1 cellular context compared by ENCODE assay signal in genomic region chr16:30747799-30748633, GRCh38.
TF ChIP-seq lines count a peak whose summit lies in the region.

A gene with protein sequence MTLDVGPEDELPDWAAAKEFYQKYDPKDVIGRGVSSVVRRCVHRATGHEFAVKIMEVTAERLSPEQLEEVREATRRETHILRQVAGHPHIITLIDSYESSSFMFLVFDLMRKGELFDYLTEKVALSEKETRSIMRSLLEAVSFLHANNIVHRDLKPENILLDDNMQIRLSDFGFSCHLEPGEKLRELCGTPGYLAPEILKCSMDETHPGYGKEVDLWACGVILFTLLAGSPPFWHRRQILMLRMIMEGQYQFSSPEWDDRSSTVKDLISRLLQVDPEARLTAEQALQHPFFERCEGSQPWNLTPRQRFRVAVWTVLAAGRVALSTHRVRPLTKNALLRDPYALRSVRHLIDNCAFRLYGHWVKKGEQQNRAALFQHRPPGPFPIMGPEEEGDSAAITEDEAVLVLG (plus strand): TSS chr16:30748425. CDS start chr16:30748821, 396 bp downstream.

TF ChIP-seq in IMR-90, 13 proteins besides CTCF, POLR2A, EP300 and RAD21 (continued from another document):
- TF ChIP-seq, protein P1, sequence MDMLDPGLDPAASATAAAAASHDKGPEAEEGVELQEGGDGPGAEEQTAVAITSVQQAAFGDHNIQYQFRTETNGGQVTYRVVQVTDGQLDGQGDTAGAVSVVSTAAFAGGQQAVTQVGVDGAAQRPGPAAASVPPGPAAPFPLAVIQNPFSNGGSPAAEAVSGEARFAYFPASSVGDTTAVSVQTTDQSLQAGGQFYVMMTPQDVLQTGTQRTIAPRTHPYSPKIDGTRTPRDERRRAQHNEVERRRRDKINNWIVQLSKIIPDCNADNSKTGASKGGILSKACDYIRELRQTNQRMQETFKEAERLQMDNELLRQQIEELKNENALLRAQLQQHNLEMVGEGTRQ (IDR thresholded peaks at IDR 0.05; ENCODE audit: low read depth, low read length): peak; percentile 97
- TF ChIP-seq NFE2L2 (IDR thresholded peaks at IDR 0.05; ENCODE audit: low read depth, low read length) (no peak), MAFK (IDR thresholded peaks at IDR 0.05; ENCODE audit: low read depth, low read length) (no peak), SMC3 (IDR thresholded peaks at IDR 0.05; ENCODE audit: low read depth, low read length) (no peak), MAZ (IDR thresholded peaks at IDR 0.05; ENCODE audit: borderline replicate concordance, low read depth, low read length) (peak; percentile 57; the same call in 1 of the 2 replicates), CEBPB (IDR thresholded peaks at IDR 0.05; ENCODE audit: low read depth, low read length) (no peak), ELK1 (IDR thresholded peaks at IDR 0.05; ENCODE audit: borderline replicate concordance, low read depth, low read length) (peak; percentile 6; the same call in 1 of the 2 replicates), FOS (IDR thresholded peaks at IDR 0.05; ENCODE audit: low read depth, low read length) (no peak), RCOR1 (IDR thresholded peaks at IDR 0.05; ENCODE audit: insufficient replicate concordance, low read length) (no peak), MXI1 (IDR thresholded peaks at IDR 0.05; ENCODE audit: borderline replicate concordance, low read depth, low read length) (peak; percentile 76), BHLHE40 (IDR thresholded peaks at IDR 0.05; ENCODE audit: low read depth, low read length) (peak; percentile 93), CHD1 (IDR thresholded peaks at IDR 0.05; ENCODE audit: low read depth, low read length) (no peak)
TF ChIP-seq in IMR-90: peak in this region for 5.
